1 cellular context compared by ENCODE assay signal in the genomic region with DNA sequence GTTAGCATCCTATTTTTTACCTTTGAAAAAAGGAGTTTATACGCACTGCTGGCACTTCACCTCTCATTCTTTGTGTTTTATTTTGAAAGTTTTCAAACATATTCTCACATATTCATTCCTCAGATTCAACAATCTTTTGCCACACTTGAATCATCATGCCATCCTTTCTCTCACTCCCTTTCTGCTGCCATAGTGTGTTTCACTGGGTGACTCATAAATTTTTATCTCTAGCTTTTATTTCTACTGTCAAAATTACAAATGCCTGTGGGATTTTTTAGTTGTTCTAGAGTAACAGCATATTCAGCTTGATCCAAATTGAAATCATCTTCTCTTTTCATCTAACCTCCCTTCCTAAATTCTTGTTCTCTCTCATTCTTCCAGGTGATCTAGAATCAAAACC.
TF ChIP-seq lines count a peak whose summit lies in the region.

No MANE protein-coding gene starts in this region.

TF ChIP-seq in IMR-90, 13 proteins besides CTCF, POLR2A, EP300 and RAD21:
- TF ChIP-seq FOS (IDR thresholded peaks at IDR 0.05; ENCODE audit: low read depth, low read length) (0 out of 2 replicates have a peak, but pooled peaks have one; percentile 17), CHD1 (IDR thresholded peaks at IDR 0.05; ENCODE audit: low read depth, low read length) (no peak)
